In the genomic region with DNA sequence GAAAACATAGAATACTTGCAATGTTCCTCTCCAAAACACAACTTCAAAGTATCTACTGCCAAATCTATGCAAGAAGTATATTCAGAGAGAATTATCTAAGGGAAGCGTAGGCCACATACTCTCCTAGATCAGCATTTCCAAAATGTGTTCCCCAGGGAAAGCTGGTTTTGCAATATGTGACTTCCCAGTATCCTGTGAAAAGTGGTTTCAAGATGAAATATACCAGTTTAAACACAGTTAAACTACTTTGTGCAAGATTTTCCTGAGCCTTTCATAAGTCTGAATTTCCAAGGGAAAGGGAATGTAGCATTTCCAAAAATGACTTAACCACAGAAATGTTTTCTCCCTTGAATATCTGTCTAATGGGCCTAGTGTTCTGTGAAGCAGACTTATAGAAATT, we compare ENCODE assay signal across 20 cellular contexts. TPM values are rescaled to one million over a fixed set of nuclear protein-coding genes. Genes with fewer than 3 reads are reported as not detected.
DNase-seq lines count a peak whose midpoint lies in the region; ATAC-seq, FAIRE-seq and TF ChIP-seq lines count a peak whose summit lies in the region.
"Had no signal": no experiment of that assay in that cellular context is flagged by ENCODE, and none has a peak within 500 bp of the region (broad histone marks: within the 10 kb centered on the region; RNA-seq: fewer than 3 reads in every experiment).

No MANE protein-coding gene starts in this region.

- POLR2A ChIA-PET in A549 (lab: Yijun Ruan, JAX), result no interaction called here

- H3K4me1 ChIP-seq in A549, result peaks cover 73% of the 10 kb centered on the region
- peaks cover 15 to 97% (median 71%) of the 10 kb centered on the region in 12 donors for H3K4me1 ChIP-seq in heart left ventricle
- H3K4me1 ChIP-seq in gastrocnemius medialis, result peaks cover 51 to 73% of the 10 kb centered on the region in 2 donors
- peaks cover 0 to 35% (median 4%) of the 10 kb centered on the region in 6 donors for H3K4me1 ChIP-seq in spleen

- 100% methylated on average over 1 of the region's 1 CpG for WGBS in A549 (ENCODE audit: missing lambda C conversion rate)
- WGBS in heart left ventricle, 4 donors, result 62 to 76% (median 70%) methylated on average over 1 of the region's 1 CpG
- 91 to 97% (median 94%) methylated on average over 1 of the region's 1 CpG for WGBS in spleen, 5 donors

- H3K27me3 ChIP-seq in brain microvascular endothelial cell (replicated peaks), result no peaks in the 10 kb centered on the region
- H3K27me3 ChIP-seq in heart left ventricle, result no peaks in the 10 kb centered on the region
- H3K27me3 ChIP-seq in gastrocnemius medialis, result no peaks in the 10 kb centered on the region
- H3K27me3 ChIP-seq in spleen (replicated peaks in 1 of 7), result no peaks in the 10 kb centered on the region
- no peaks in the 10 kb centered on the region for H3K27me3 ChIP-seq in WERI-Rb-1 (ENCODE audit: insufficient read depth, low read depth, severe bottlenecking)

- no peak for TF ChIP-seq CTCF in A549 (IDR thresholded peaks at IDR 0.05)
- TF ChIP-seq CTCF in brain microvascular endothelial cell (IDR thresholded peaks at IDR 0.05; ENCODE audit: low read depth, low read length, missing control alignments), result no peak
- TF ChIP-seq CTCF in heart left ventricle (IDR thresholded peaks at IDR 0.05), result no peak
- no peak for TF ChIP-seq CTCF in gastrocnemius medialis (IDR thresholded peaks at IDR 0.05 in 4 of 5, conservative IDR thresholded peaks at IDR 0.05 in 1 of 5)
- TF ChIP-seq CTCF in spleen (IDR thresholded peaks at IDR 0.05 in 8 of 11, conservative IDR thresholded peaks at IDR 0.05 in 3 of 11), result no peak
- TF ChIP-seq CTCF in WERI-Rb-1 (IDR thresholded peaks at IDR 0.05; ENCODE audit: low read depth, low read length), result no peak

- TF ChIP-seq EP300 in A549 (IDR thresholded peaks at IDR 0.05), result no peak

- TF ChIP-seq RAD21 in A549 (conservative IDR thresholded peaks at IDR 0.05 in 1 of 2, IDR thresholded peaks at IDR 0.05 in 1 of 2), result no peak

- CTCF ChIA-PET in A549 (lab: Yijun Ruan, JAX), result interaction anchor here (1.5 kb wide), 1 partner anchor 20 kb away, joined by 3 read pairs; no protein-coding TSS in a partner anchor

- H3K9me3 ChIP-seq in A549 (no peaks in the 10 kb centered on the region), heart left ventricle (no peaks in the 10 kb centered on the region), gastrocnemius medialis (no peaks in the 10 kb centered on the region), spleen (no peaks in the 10 kb centered on the region), WERI-Rb-1 (ENCODE audit: severe bottlenecking) (no peaks in the 10 kb centered on the region)
- H3K9me3 ChIP-seq: thoracic aorta had no signal

- intact Hi-C loops in heart left ventricle (cut with DNase I), result loop anchor here in 1 of 10 donors (2.0 kb wide), 1 partner anchor 41 kb away; no protein-coding TSS in a partner anchor
- intact Hi-C loops in gastrocnemius medialis (cut with DNase I; ENCODE audit: low total_unique reads), result no loop called here
- intact Hi-C loops in spleen (cut with DNase I; ENCODE audit: low total_unique reads), result no loop called here

- peak overlapping the region; percentile 73; the same call in 1 of the 3 replicates for H3K4me2 ChIP-seq in A549

- H3K27ac ChIP-seq in A549 (peak overlapping the region; percentile 71 to 89; a peak in 5 of 6 replicates), brain microvascular endothelial cell (peak overlapping the region; percentile 95), heart left ventricle (peak overlapping the region; percentile 18 to 91 (median 70)), gastrocnemius medialis (peak overlapping the region; percentile 77 to 88 (median 82)), spleen (no peak overlapping the region), WERI-Rb-1 (no peak overlapping the region)
- H3K27ac ChIP-seq: thoracic aorta had no signal

- H3K36me3 Mint-ChIP-seq in activated T-cell treated with anti-CD3 and anti-CD28 coated beads, Interleukin-2, amount 50 U/mL, for 4 hours (ENCODE audit: insufficient read depth), result no peaks in the 10 kb centered on the region
- H3K36me3 Mint-ChIP-seq: CD8-positive, alpha-beta T cell; naive B cell had no signal

- ATAC-seq in A549 (no peak), heart left ventricle (peak in 2 of 4 donors; percentile 53 to 63), gastrocnemius medialis (peak in 1 of 2 donors; percentile 23), HG02970 (IDR thresholded peaks at IDR 0.05; ENCODE audit: low FRiP score, unreplicated experiment) (no peak)
- ATAC-seq in activated T-cell treated with anti-CD3 and anti-CD28 coated beads, Interleukin-2, amount 50 U/mL, for 4 hours, result no peak
- ATAC-seq: CD8-positive, alpha-beta T cell had no signal

- peaks cover 1% of the 10 kb centered on the region for H3K27me3 Mint-ChIP-seq in activated T-cell treated with anti-CD3 and anti-CD28 coated beads, Interleukin-2, amount 50 U/mL, for 4 hours (ENCODE audit: low read depth)
- H3K27me3 Mint-ChIP-seq: progenitor cell of endocrine pancreas had no signal

- no peak for TF ChIP-seq POLR2A in A549 (IDR thresholded peaks at IDR 0.05; ENCODE audit: low read length)
- no peak for TF ChIP-seq POLR2A in heart left ventricle (IDR thresholded peaks at IDR 0.05)
- no peak for TF ChIP-seq POLR2A in gastrocnemius medialis (IDR thresholded peaks at IDR 0.05)
- no peak for TF ChIP-seq POLR2A in spleen (IDR thresholded peaks at IDR 0.05)

- DNase-seq in A549 (ENCODE audit: low read depth in 1 of 2, low spot score in 1 of 2), result no peak
- no peak for DNase-seq in brain microvascular endothelial cell
- no peak for DNase-seq in heart left ventricle
- DNase-seq in gastrocnemius medialis, result peak in 1 of 2 donors; percentile 37
- DNase-seq in spleen, result no peak
- DNase-seq in activated T-cell treated with anti-CD3 and anti-CD28 coated beads, Interleukin-2, amount 50 U/mL, for 4 hours, result no peak
- no peak for DNase-seq in WERI-Rb-1
- DNase-seq: activated CD4-positive, alpha-beta T cell treated with anti-CD3 and anti-CD28 coated beads for 48 hours; CD8-positive, alpha-beta T cell; left cardiac atrium; naive B cell; NCI-H1417 treated with DMSO at 0.1 percent for 48 hours; NCI-H345; stimulated activated CD4-positive, alpha-beta T cell treated with anti-CD3 and anti-CD28 coated beads, Interleukin-2, amount 100 ng/mL, for 24 hours; T-helper 9 cell had no signal

- H3K4me3 ChIP-seq in A549 (no peak overlapping the region), brain microvascular endothelial cell (ENCODE audit: low read depth, low read length) (no peak overlapping the region), heart left ventricle (no peak overlapping the region), gastrocnemius medialis (no peak overlapping the region), spleen (no peak overlapping the region), WERI-Rb-1 (ENCODE audit: low read depth, low read length) (no peak overlapping the region)
- H3K4me3 ChIP-seq: thoracic aorta had no signal

- no peak for FAIRE-seq in A549 (lab: Jason Lieb, UNC)
- FAIRE-seq: A204.1, colon had no signal

- H3K4me1 Mint-ChIP-seq in activated T-cell treated with anti-CD3 and anti-CD28 coated beads, Interleukin-2, amount 50 U/mL, for 4 hours (ENCODE audit: low read depth), result no peaks in the 10 kb centered on the region
- H3K4me1 Mint-ChIP-seq: naive B cell had no signal

- H3K4me3 Mint-ChIP-seq in activated T-cell treated with anti-CD3 and anti-CD28 coated beads, Interleukin-2, amount 50 U/mL, for 4 hours, result no peak overlapping the region
- H3K4me3 Mint-ChIP-seq: CD8-positive, alpha-beta T cell; naive B cell had no signal

- in situ Hi-C loops in brain microvascular endothelial cell (cut with HindIII; ENCODE audit: low pct_ligation_motif_present, low sequenced_read_pairs), result no loop called here
- in situ Hi-C loops in gastrocnemius medialis (cut with MboI; ENCODE audit: low sequenced_read_pairs in 4 of 4), result no loop called here

- no peaks in the 10 kb centered on the region for H3K9me3 Mint-ChIP-seq in activated T-cell treated with anti-CD3 and anti-CD28 coated beads, Interleukin-2, amount 50 U/mL, for 4 hours
- H3K9me3 Mint-ChIP-seq: CD8-positive, alpha-beta T cell; naive B cell had no signal

- H3K36me3 ChIP-seq in brain microvascular endothelial cell (replicated peaks), result peaks cover 25% of the 10 kb centered on the region
- peaks cover 0 to 7% (median 0%) of the 10 kb centered on the region in 9 donors for H3K36me3 ChIP-seq in heart left ventricle
- H3K36me3 ChIP-seq in gastrocnemius medialis, result no peaks in the 10 kb centered on the region
- H3K36me3 ChIP-seq in spleen, result no peaks in the 10 kb centered on the region
- no peaks in the 10 kb centered on the region for H3K36me3 ChIP-seq in WERI-Rb-1
- H3K36me3 ChIP-seq: thoracic aorta had no signal

TF ChIP-seq in A549, 52 proteins besides CTCF, POLR2A, EP300 and RAD21 (continues in another document):
- TF ChIP-seq HEYL (CRISPR knock-in tag; IDR thresholded peaks at IDR 0.05) (no peak), SMC3 (IDR thresholded peaks at IDR 0.05) (no peak), RARB (CRISPR knock-in tag; IDR thresholded peaks at IDR 0.05) (no peak), CBX2 (IDR thresholded peaks at IDR 0.05; ENCODE audit: borderline replicate concordance, low read depth) (no peak), ZSCAN20 (CRISPR knock-in tag; IDR thresholded peaks at IDR 0.05) (no peak), JUNB (IDR thresholded peaks at IDR 0.05) (no peak), HES2 (IDR thresholded peaks at IDR 0.05) (no peak), USF2 (IDR thresholded peaks at IDR 0.05) (no peak), CEBPB (IDR thresholded peaks at IDR 0.05) (no peak)

RNA-seq across cellular contexts. Expression of gene STARD13, which starts 7.6 kb away (rescaled TPM):
- polyA plus RNA-seq in A549 (2011; rRNA removed), result 2.8 TPM in 2 replicates
- 2.2 and 3.3 TPM in 2 replicates for polyA plus RNA-seq in A549 (2012; cell fraction: cytosol; rRNA removed)
- 4.2 TPM in 2 replicates for polyA plus RNA-seq in A549 (2012; cell fraction: nucleus; rRNA removed)
- polyA plus RNA-seq in A549 (2017; fragmentation: RNase III; extraction: RNeasy Plus Mini Kit Qiagen cat#74134 plus additional on column Dnase treatment), result 2.4 to 2.9 TPM (median 2.6 TPM) in 3 replicates
- polyA minus RNA-seq in A549 (2011; rRNA and poly(A)+ RNA removed), result 15.0 and 15.6 TPM in 2 replicates
- 10 to 100 TPM; 18.6 to 39.2 (median 31.6) TPM for total RNA-seq in heart left ventricle
- 10 to 100 TPM in 1 of 2 donors, 1 to 10 TPM in 1; 9.3 to 15.1 TPM for polyA plus RNA-seq in heart left ventricle
- 10 to 100 TPM in 2 of 4 donors, 1 to 10 TPM in 2; 7.7 to 19.3 (median 12.0) TPM for total RNA-seq in gastrocnemius medialis
- total RNA-seq in spleen, result 10 to 100 TPM; 19.2 to 58.1 (median 37.4) TPM
- polyA plus RNA-seq in spleen, result 1 to 10 TPM; 1.4 to 5.2 (median 2.1) TPM
- under 1 TPM; 0.05 to 0.15 (median 0.14) TPM for total RNA-seq in activated T-cell treated with anti-CD3 and anti-CD28 coated beads, Interleukin-2, amount 50 U/mL, for 4 hours
- total RNA-seq: CD8-positive, alpha-beta T cell had no signal

Comparison
In these comparisons a context has a peak if more than half of its experiments do, and no peak if none do; other contexts are left out.
1. H3K27ac ChIP-seq: peak in A549 (2 of 2), brain microvascular endothelial cell (single experiment), heart left ventricle (12 of 12) and gastrocnemius medialis (4 of 4); none in spleen (0 of 8) and WERI-Rb-1 (single experiment).
2. RNA of gene STARD13, which starts 7.6 kb away (total RNA-seq): 19.2 to 58.1 TPM in spleen, 18.6 to 39.2 TPM in heart left ventricle and 7.7 to 19.3 TPM in gastrocnemius medialis; 0.05 to 0.15 TPM in activated T-cell treated with anti-CD3 and anti-CD28 coated beads, Interleukin-2, amount 50 U/mL, for 4 hours; every median in the first group is over 4 times any median in the second.